ENCODE assay signal across 15 cellular contexts in genomic region chr6:153503810-153504209, GRCh38.
A peak's percentile ranks its signal among the peaks of the same experiment; 100 is the strongest.
DNase-seq lines count a peak whose midpoint lies in the region; ATAC-seq and TF ChIP-seq lines count a peak whose summit lies in the region.
"Had no signal": no experiment of that assay in that cellular context is flagged by ENCODE, and none has a peak within 500 bp of the region (broad histone marks: within the 10 kb centered on the region; RNA-seq: fewer than 3 reads in every experiment).

No MANE protein-coding gene starts in this region.

- H3K9me3 ChIP-seq in WERI-Rb-1 (ENCODE audit: severe bottlenecking), result no peaks in the 10 kb centered on the region

- no peaks in the 10 kb centered on the region for H3K4me1 Mint-ChIP-seq in activated CD8-positive, alpha-beta T cell treated with anti-CD3 and anti-CD28 coated beads for 36 hours (ENCODE audit: low read depth)
- no peaks in the 10 kb centered on the region for H3K4me1 Mint-ChIP-seq in activated CD8-positive, alpha-beta T cell treated with anti-CD3 and anti-CD28 coated beads, Interleukin-2, amount 10 ng/mL, durations not matched to agents 7 days and 5 days (ENCODE audit: low read depth)
- no peaks in the 10 kb centered on the region for H3K4me1 Mint-ChIP-seq in type B pancreatic cell (ENCODE audit: unreplicated experiment)
- H3K4me1 Mint-ChIP-seq in activated naive CD4-positive, alpha-beta T cell treated with anti-CD3 and anti-CD28 coated beads for 36 hours (ENCODE audit: low read depth), result no peaks in the 10 kb centered on the region
- H3K4me1 Mint-ChIP-seq in CD14-positive monocyte, result no peaks in the 10 kb centered on the region
- H3K4me1 Mint-ChIP-seq: central memory CD8-positive, alpha-beta T cell had no signal

- intact Hi-C loops in activated CD8-positive, alpha-beta T cell treated with anti-CD3 and anti-CD28 coated beads for 36 hours (cut with micrococcal nuclease), result no loop called here
- intact Hi-C loops in activated naive CD4-positive, alpha-beta T cell treated with anti-CD3 and anti-CD28 coated beads for 36 hours (cut with micrococcal nuclease), result no loop called here
- intact Hi-C loops in CD14-positive monocyte (cut with micrococcal nuclease), result no loop called here

- no peaks in the 10 kb centered on the region for H3K36me3 ChIP-seq in WERI-Rb-1
- H3K36me3 ChIP-seq: BLaER1 treated with 17β-estradiol and CSF1 and Interleukin-3, amounts not matched to agents 10 nM and 100 nM; stomach had no signal

- DNase-seq in activated CD8-positive, alpha-beta T cell treated with anti-CD3 and anti-CD28 coated beads for 36 hours, result peak; percentile 5
- no peak for DNase-seq in activated CD8-positive, alpha-beta T cell treated with anti-CD3 and anti-CD28 coated beads, Interleukin-2, amount 10 ng/mL, durations not matched to agents 7 days and 5 days
- DNase-seq in WERI-Rb-1, result peak; percentile 18
- DNase-seq in type B pancreatic cell (ENCODE audit: extremely low spot score, unreplicated experiment), result no peak
- no peak for DNase-seq in activated CD4-positive, alpha-beta T cell treated with anti-CD3 and anti-CD28 coated beads for 48 hours
- no peak for DNase-seq in activated naive CD4-positive, alpha-beta T cell treated with anti-CD3 and anti-CD28 coated beads for 36 hours
- DNase-seq in CD14-positive monocyte (ENCODE audit: low spot score), result no peak
- DNase-seq: activated T-cell treated with anti-CD3 and anti-CD28 coated beads, Interleukin-2, amount 50 U/mL, for 72 hours; NCI-H226; stomach had no signal

- no peak for ATAC-seq in activated CD8-positive, alpha-beta T cell treated with anti-CD3 and anti-CD28 coated beads for 36 hours
- no peak for ATAC-seq in activated CD8-positive, alpha-beta T cell treated with anti-CD3 and anti-CD28 coated beads, Interleukin-2, amount 10 ng/mL, durations not matched to agents 7 days and 5 days
- peak; percentile 63 for ATAC-seq in HG02973 (IDR thresholded peaks at IDR 0.05; ENCODE audit: unreplicated experiment)
- ATAC-seq: activated T-cell treated with anti-CD3 and anti-CD28 coated beads, Interleukin-2, amount 50 U/mL, for 72 hours; left lobe of liver had no signal

- H3K27ac ChIP-seq in WERI-Rb-1, result no peak overlapping the region
- H3K27ac ChIP-seq: BLaER1 treated with 17β-estradiol and CSF1 and Interleukin-3, amounts not matched to agents 10 nM and 100 nM; stomach had no signal

- no peaks in the 10 kb centered on the region for H3K27me3 Mint-ChIP-seq in activated CD8-positive, alpha-beta T cell treated with anti-CD3 and anti-CD28 coated beads for 36 hours
- no peaks in the 10 kb centered on the region for H3K27me3 Mint-ChIP-seq in activated CD8-positive, alpha-beta T cell treated with anti-CD3 and anti-CD28 coated beads, Interleukin-2, amount 10 ng/mL, durations not matched to agents 7 days and 5 days (ENCODE audit: low read depth)
- H3K27me3 Mint-ChIP-seq in type B pancreatic cell (no peaks in the 10 kb centered on the region), CD14-positive monocyte (ENCODE audit: low read depth in 3 of 3) (no peaks in the 10 kb centered on the region)
- H3K27me3 Mint-ChIP-seq in activated naive CD4-positive, alpha-beta T cell treated with anti-CD3 and anti-CD28 coated beads for 36 hours (ENCODE audit: low read depth), result no peaks in the 10 kb centered on the region
- H3K27me3 Mint-ChIP-seq: central memory CD8-positive, alpha-beta T cell had no signal

- H3K4me3 Mint-ChIP-seq in activated CD8-positive, alpha-beta T cell treated with anti-CD3 and anti-CD28 coated beads for 36 hours, result no peak overlapping the region
- H3K4me3 Mint-ChIP-seq in activated CD8-positive, alpha-beta T cell treated with anti-CD3 and anti-CD28 coated beads, Interleukin-2, amount 10 ng/mL, durations not matched to agents 7 days and 5 days, result no peak overlapping the region
- H3K4me3 Mint-ChIP-seq in type B pancreatic cell (no peak overlapping the region), CD14-positive monocyte (no peak overlapping the region)
- H3K4me3 Mint-ChIP-seq in activated naive CD4-positive, alpha-beta T cell treated with anti-CD3 and anti-CD28 coated beads for 36 hours, result no peak overlapping the region
- H3K4me3 Mint-ChIP-seq: activated T-cell treated with anti-CD3 and anti-CD28 coated beads, Interleukin-2, amount 50 U/mL, for 72 hours; central memory CD8-positive, alpha-beta T cell; T-helper 2 cell treated with Interferon-gamma antibody and Interleukin-4, amounts not matched to agents 5 μg/mL and 100 μg/mL, for 36 hours had no signal

- no peak for TF ChIP-seq CTCF in activated CD8-positive, alpha-beta T cell treated with anti-CD3 and anti-CD28 coated beads for 36 hours (IDR thresholded peaks at IDR 0.05)
- 0 out of 2 replicates have a peak, but pooled peaks have one; percentile 16 for TF ChIP-seq CTCF in WERI-Rb-1 (IDR thresholded peaks at IDR 0.05; ENCODE audit: low read depth, low read length)
- TF ChIP-seq CTCF in type B pancreatic cell (conservative IDR thresholded peaks at IDR 0.05), result peak; percentile 15
- no peak for TF ChIP-seq CTCF in CD14-positive monocyte (IDR thresholded peaks at IDR 0.05)

- CTCF ChIA-PET in activated CD8-positive, alpha-beta T cell treated with anti-CD3 and anti-CD28 coated beads for 36 hours (lab: Charles Lee), result no interaction called here
- CTCF ChIA-PET in activated CD8-positive, alpha-beta T cell treated with anti-CD3 and anti-CD28 coated beads, Interleukin-2, amount 10 ng/mL, durations not matched to agents 7 days and 5 days (lab: Charles Lee), result no interaction called here
- CTCF ChIA-PET in activated naive CD4-positive, alpha-beta T cell treated with anti-CD3 and anti-CD28 coated beads for 36 hours (lab: Charles Lee), result no interaction called here

- H3K36me3 Mint-ChIP-seq in activated CD8-positive, alpha-beta T cell treated with anti-CD3 and anti-CD28 coated beads for 36 hours (ENCODE audit: low read depth), result no peaks in the 10 kb centered on the region
- no peaks in the 10 kb centered on the region for H3K36me3 Mint-ChIP-seq in activated CD8-positive, alpha-beta T cell treated with anti-CD3 and anti-CD28 coated beads, Interleukin-2, amount 10 ng/mL, durations not matched to agents 7 days and 5 days (ENCODE audit: low read depth)
- H3K36me3 Mint-ChIP-seq in type B pancreatic cell, result no peaks in the 10 kb centered on the region
- H3K36me3 Mint-ChIP-seq in activated naive CD4-positive, alpha-beta T cell treated with anti-CD3 and anti-CD28 coated beads for 36 hours (ENCODE audit: low read depth), result no peaks in the 10 kb centered on the region
- H3K36me3 Mint-ChIP-seq in CD14-positive monocyte, result no peaks in the 10 kb centered on the region

- no peak overlapping the region for H3K4me3 ChIP-seq in WERI-Rb-1 (ENCODE audit: low read depth, low read length)
- H3K4me3 ChIP-seq: BLaER1 treated with 17β-estradiol and CSF1 and Interleukin-3, amounts not matched to agents 10 nM and 100 nM; stomach had no signal

- no peak overlapping the region for H3K27ac Mint-ChIP-seq in activated CD8-positive, alpha-beta T cell treated with anti-CD3 and anti-CD28 coated beads for 36 hours
- H3K27ac Mint-ChIP-seq in activated CD8-positive, alpha-beta T cell treated with anti-CD3 and anti-CD28 coated beads, Interleukin-2, amount 10 ng/mL, durations not matched to agents 7 days and 5 days, result no peak overlapping the region
- H3K27ac Mint-ChIP-seq in type B pancreatic cell, result no peak overlapping the region
- H3K27ac Mint-ChIP-seq in activated naive CD4-positive, alpha-beta T cell treated with anti-CD3 and anti-CD28 coated beads for 36 hours, result no peak overlapping the region
- no peak overlapping the region for H3K27ac Mint-ChIP-seq in CD14-positive monocyte
- H3K27ac Mint-ChIP-seq: activated T-cell treated with anti-CD3 and anti-CD28 coated beads, Interleukin-2, amount 50 U/mL, for 72 hours; T-helper 2 cell treated with Interferon-gamma antibody and Interleukin-4, amounts not matched to agents 5 μg/mL and 100 μg/mL, for 36 hours had no signal

- peaks cover 1% of the 10 kb centered on the region for H3K9me3 Mint-ChIP-seq in activated CD8-positive, alpha-beta T cell treated with anti-CD3 and anti-CD28 coated beads for 36 hours
- no peaks in the 10 kb centered on the region for H3K9me3 Mint-ChIP-seq in activated CD8-positive, alpha-beta T cell treated with anti-CD3 and anti-CD28 coated beads, Interleukin-2, amount 10 ng/mL, durations not matched to agents 7 days and 5 days (ENCODE audit: insufficient read depth)
- no peaks in the 10 kb centered on the region for H3K9me3 Mint-ChIP-seq in type B pancreatic cell
- H3K9me3 Mint-ChIP-seq in activated naive CD4-positive, alpha-beta T cell treated with anti-CD3 and anti-CD28 coated beads for 36 hours, result no peaks in the 10 kb centered on the region
- H3K9me3 Mint-ChIP-seq in CD14-positive monocyte, result peaks cover 0 to 3% (median 0%) of the 10 kb centered on the region in 7 donors
- H3K9me3 Mint-ChIP-seq: activated T-cell treated with anti-CD3 and anti-CD28 coated beads, Interleukin-2, amount 50 U/mL, for 72 hours; T-helper 2 cell treated with Interferon-gamma antibody and Interleukin-4, amounts not matched to agents 5 μg/mL and 100 μg/mL, for 36 hours had no signal

- POLR2A ChIA-PET in activated CD8-positive, alpha-beta T cell treated with anti-CD3 and anti-CD28 coated beads for 36 hours (lab: Charles Lee), result no interaction called here
- POLR2A ChIA-PET in activated CD8-positive, alpha-beta T cell treated with anti-CD3 and anti-CD28 coated beads, Interleukin-2, amount 10 ng/mL, durations not matched to agents 7 days and 5 days (lab: Charles Lee), result no interaction called here

- no peaks in the 10 kb centered on the region for H3K27me3 ChIP-seq in WERI-Rb-1 (ENCODE audit: insufficient read depth, low read depth, severe bottlenecking)
- H3K27me3 ChIP-seq: BLaER1 treated with 17β-estradiol and CSF1 and Interleukin-3, amounts not matched to agents 10 nM and 100 nM; stomach had no signal

Comparison
In these comparisons a context has a peak if more than half of its experiments do, and no peak if none do; other contexts are left out.
1. DNase-seq: peak in activated CD8-positive, alpha-beta T cell treated with anti-CD3 and anti-CD28 coated beads for 36 hours (single experiment) and WERI-Rb-1 (single experiment); none in activated CD8-positive, alpha-beta T cell treated with anti-CD3 and anti-CD28 coated beads, Interleukin-2, amount 10 ng/mL, durations not matched to agents 7 days and 5 days (single experiment), type B pancreatic cell (single experiment), activated CD4-positive, alpha-beta T cell treated with anti-CD3 and anti-CD28 coated beads for 48 hours (single experiment), activated naive CD4-positive, alpha-beta T cell treated with anti-CD3 and anti-CD28 coated beads for 36 hours (single experiment) and CD14-positive monocyte (single experiment).
2. CTCF ChIP-seq: peak in WERI-Rb-1 (single experiment) and type B pancreatic cell (single experiment); none in activated CD8-positive, alpha-beta T cell treated with anti-CD3 and anti-CD28 coated beads for 36 hours (single experiment) and CD14-positive monocyte (single experiment).